8 cellular contexts compared by ENCODE assay signal in the genomic region with DNA sequence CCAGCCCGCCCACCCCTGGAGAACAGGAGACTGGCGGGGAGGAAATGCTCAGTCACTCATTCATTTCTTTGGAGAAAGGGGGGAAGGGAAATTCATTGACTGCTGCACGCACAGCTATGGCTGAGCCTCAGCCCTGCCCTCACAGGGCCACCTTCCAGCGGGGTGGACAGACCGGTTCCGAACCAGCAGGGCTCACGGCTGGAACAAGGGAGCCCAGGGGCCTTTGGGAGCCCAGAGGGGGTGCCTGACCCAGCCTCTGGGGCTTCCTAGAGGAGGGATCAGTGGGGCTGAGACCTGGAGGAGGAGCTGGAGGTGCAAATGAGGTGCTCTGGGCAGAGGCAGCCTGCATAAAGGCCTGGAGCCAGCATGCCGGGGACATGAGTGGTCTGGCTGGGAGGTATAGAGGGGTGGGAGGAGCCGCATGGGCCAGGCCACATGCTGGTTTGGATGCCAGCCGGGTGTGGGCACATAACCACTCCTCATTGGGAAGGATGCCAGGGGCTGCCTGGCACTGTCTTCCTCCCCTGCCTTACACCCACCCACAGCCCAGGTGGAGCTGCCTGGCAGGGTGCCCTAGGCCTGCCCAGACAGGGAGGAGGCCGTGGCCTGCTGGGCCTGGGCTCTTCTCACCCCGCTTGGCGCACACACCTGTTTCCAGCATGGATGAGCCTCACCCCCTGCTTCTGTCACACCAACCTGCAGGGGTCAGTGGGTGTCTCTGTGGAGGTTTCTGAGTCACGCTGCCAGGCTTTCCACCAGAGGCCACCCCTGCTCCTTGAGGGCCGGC. TPM values are rescaled to one million over a fixed set of nuclear protein-coding genes. Genes with fewer than 3 reads are reported as not detected.
DNase-seq lines count a peak whose midpoint lies in the region; ATAC-seq and TF ChIP-seq lines count a peak whose summit lies in the region.

No MANE protein-coding gene starts in this region.

- TF ChIP-seq CTCF in BE2C (IDR thresholded peaks at IDR 0.05; ENCODE audit: low read depth, low read length) (no peak), astrocyte of the spinal cord (IDR thresholded peaks at IDR 0.05; ENCODE audit: low read depth, low read length) (no peak), tibial artery (IDR thresholded peaks at IDR 0.05) (no peak)

- no peak overlapping the region for H3K9ac ChIP-seq in Karpas-422 (ENCODE audit: low read length)

- H3K27ac ChIP-seq in tibial artery: peak overlapping the region; percentile 50 to 75
- H3K27ac ChIP-seq in Karpas-422 (ENCODE audit: low read length): no peak overlapping the region

- peaks cover 25% of the 10 kb centered on the region for H4K20me1 ChIP-seq in Karpas-422 (ENCODE audit: insufficient read depth, low read depth, low read length)

- DNase-seq in BE2C (peak; percentile 19), NCI-H1105 treated with DMSO at 0.1 percent for 48 hours (lab: John Stamatoyannopoulos, UW) (peak; percentile 99), astrocyte of the spinal cord (ENCODE audit: low read depth, low spot score) (peak; percentile 56), iris pigment epithelial cell (ENCODE audit: low read depth) (peak; percentile 56), tibial artery (peak in 1 of 2 donors; percentile 86), Karpas-422 (no peak), HuH-7 (ENCODE audit: low spot score) (no peak)

- H3K9me2 ChIP-seq in Karpas-422 (replicated peaks; ENCODE audit: insufficient read depth, low read length): no peaks in the 10 kb centered on the region

- H3K4me1 ChIP-seq in BE2C: no peaks in the 10 kb centered on the region
- peaks cover under 1 to 58% (median 41%) of the 10 kb centered on the region in 4 donors for H3K4me1 ChIP-seq in tibial artery
- H3K4me1 ChIP-seq in Karpas-422 (ENCODE audit: low read length): no peaks in the 10 kb centered on the region

- no peaks in the 10 kb centered on the region for H3K9me3 ChIP-seq in BE2C
- H3K9me3 ChIP-seq in tibial artery: no peaks in the 10 kb centered on the region
- no peaks in the 10 kb centered on the region for H3K9me3 ChIP-seq in Karpas-422 (ENCODE audit: low read length)

- H3K36me3 ChIP-seq in BE2C (peaks cover 56% of the 10 kb centered on the region), tibial artery (peaks cover 16 to 47% (median 20%) of the 10 kb centered on the region in 3 donors), Karpas-422 (ENCODE audit: insufficient read depth, low read length) (peaks cover 24% of the 10 kb centered on the region)

- H3K4me3 ChIP-seq in BE2C (ENCODE audit: low read depth, low read length) (no peak overlapping the region), astrocyte of the spinal cord (ENCODE audit: low read depth, low read length) (no peak overlapping the region), tibial artery (no peak overlapping the region), Karpas-422 (ENCODE audit: low read length) (no peak overlapping the region)

- no peak overlapping the region for H3K4me2 ChIP-seq in Karpas-422 (ENCODE audit: low read depth, low read length, poor library complexity, severe bottlenecking)

- intact Hi-C loops in tibial artery (cut with DNase I; ENCODE audit: low total_unique reads): no loop called here

- no peak for ATAC-seq in GM18867 (IDR thresholded peaks at IDR 0.05; ENCODE audit: unreplicated experiment)

- H2AFZ ChIP-seq in Karpas-422 (ENCODE audit: low read length): no peak overlapping the region

- in situ Hi-C loops in astrocyte of the spinal cord (cut with HindIII; ENCODE audit: low sequenced_read_pairs): no loop called here

- peaks cover 62% of the 10 kb centered on the region for H3K79me2 ChIP-seq in Karpas-422 (ENCODE audit: low read length)

- H3K27me3 ChIP-seq in BE2C: no peaks in the 10 kb centered on the region
- H3K27me3 ChIP-seq in tibial artery: no peaks in the 10 kb centered on the region
- no peaks in the 10 kb centered on the region for H3K27me3 ChIP-seq in Karpas-422 (ENCODE audit: low read length)

RNA-seq across cellular contexts. Expression of gene PPP5C, which starts 26.9 kb away (rescaled TPM):
- 119 TPM for polyA plus RNA-seq in BE2C (2012; ENCODE audit: insufficient read depth, insufficient read length, low read depth)
- 31.1 and 57.5 TPM in 2 replicates for total RNA-seq in Karpas-422 (2014; rRNA removed; shearing (Covaris generic); ENCODE audit: low replicate concordance)

RNA-seq across cellular contexts. Expression of gene CCDC8, which starts 39.6 kb away (rescaled TPM):
- polyA plus RNA-seq in BE2C (2012; ENCODE audit: insufficient read depth, insufficient read length, low read depth): not detected
- not detected in 2 replicates for total RNA-seq in Karpas-422 (2014; rRNA removed; shearing (Covaris generic); ENCODE audit: low replicate concordance)

RNA-seq across cellular contexts. Expression of gene PNMA8C, which starts 55.0 kb away (rescaled TPM):
- 0.65 TPM for polyA plus RNA-seq in BE2C (2012; ENCODE audit: insufficient read depth, insufficient read length, low read depth)
- total RNA-seq in Karpas-422 (2014; rRNA removed; shearing (Covaris generic); ENCODE audit: low replicate concordance): not detected in 2 replicates

Comparison
In these comparisons a context has a peak if more than half of its experiments do, and no peak if none do; other contexts are left out.
1. DNase-seq: peak in BE2C (single experiment), NCI-H1105 treated with DMSO at 0.1 percent for 48 hours (single experiment), astrocyte of the spinal cord (single experiment) and iris pigment epithelial cell (single experiment); none in Karpas-422 (single experiment) and HuH-7 (single experiment).